Comparison of ENCODE assay signal across 15 cellular contexts in genomic region chr5:66647146-66647856, GRCh38.
"Had no signal": no experiment of that assay in that cellular context is flagged by ENCODE, and none has a peak within 500 bp of the region (broad histone marks: within the 10 kb centered on the region; RNA-seq: fewer than 3 reads in every experiment).

No MANE protein-coding gene starts in this region.

- H3K4me1 Mint-ChIP-seq: neural crest cell had no signal

- H3K36me3 ChIP-seq: breast epithelium, pancreas, tibial artery had no signal

- H3K9me3 ChIP-seq: breast epithelium, pancreas, tibial artery had no signal

- DNase-seq: activated CD4-positive, alpha-beta T cell treated with anti-CD3 and anti-CD28 coated beads, Interleukin-2, amount 50 U/mL, for 1 hour; activated naive CD4-positive, alpha-beta T cell treated with anti-CD3 and anti-CD28 coated beads, Interleukin-2, amount 50 U/mL, for 16 hours; activated T-cell treated with anti-CD3 and anti-CD28 coated beads for 4 hours; amygdala; dorsolateral prefrontal cortex; head of caudate nucleus; left colon; mesendoderm; pancreas; retina; small intestine; T-helper 2 cell; tibial artery had no signal

- H3K4me1 ChIP-seq: breast epithelium had no signal

- H3K4me3 ChIP-seq: breast epithelium, dorsolateral prefrontal cortex, pancreas, tibial artery had no signal

- H3K4me3 Mint-ChIP-seq: neural crest cell had no signal

- ATAC-seq: left colon had no signal

- H3K27me3 ChIP-seq: breast epithelium, dorsolateral prefrontal cortex, pancreas, tibial artery had no signal

- H3K27ac ChIP-seq: breast epithelium, pancreas had no signal
